In genomic region chr6:109059591-109060021, GRCh38 we compare ENCODE assay signal across 8 cellular contexts. TPM values are rescaled to one million over a fixed set of nuclear protein-coding genes. Genes with fewer than 3 reads are reported as not detected.
A peak's percentile ranks its signal among the peaks of the same experiment; 100 is the strongest.
DNase-seq lines count a peak whose midpoint lies in the region; ATAC-seq, FAIRE-seq and TF ChIP-seq lines count a peak whose summit lies in the region.

No MANE protein-coding gene starts in this region.

- POLR2A ChIA-PET in activated naive CD8-positive, alpha-beta T cell treated with anti-CD3 and anti-CD28 coated beads, Interleukin-2, amount 10 ng/mL, durations not matched to agents 7 days and 5 days (lab: Charles Lee): interaction anchor here (1.0 kb wide), 1 partner anchor 119 kb away, joined by 3 read pairs; no protein-coding TSS in a partner anchor
- POLR2A ChIA-PET in HepG2 (lab: Yijun Ruan, JAX): interaction anchor here (1.2 kb wide), 1 partner anchor 51 kb away, joined by 3 read pairs; no protein-coding TSS in a partner anchor

- H3K27ac ChIP-seq in HepG2 (ENCODE audit: extremely low read length, insufficient read depth, low read length) (no peak overlapping the region), neuronal stem cell (replicated peaks; ENCODE audit: low read length) (no peak overlapping the region), SJCRH30 (no peak overlapping the region)

- H3K4ac ChIP-seq in neuronal stem cell (ENCODE audit: low read length): no peak overlapping the region

- no peak overlapping the region for H3K9ac ChIP-seq in HepG2 (ENCODE audit: insufficient read depth, low read depth, low read length)
- no peak overlapping the region for H3K9ac ChIP-seq in neuronal stem cell (ENCODE audit: low read depth, low read length, poor library complexity)

- no peaks in the 10 kb centered on the region for H3K79me2 ChIP-seq in HepG2 (ENCODE audit: insufficient read depth, low read length)

- no peak for TF ChIP-seq CTCF in HepG2 (CRISPR knock-in tag; IDR thresholded peaks at IDR 0.05)

- H2AK5ac ChIP-seq in neuronal stem cell (ENCODE audit: low read depth, low read length): no peak overlapping the region

- TF ChIP-seq EP300 in HepG2 (IDR thresholded peaks at IDR 0.05; ENCODE audit: low read depth in 2 of 2, low read length in 2 of 2) (no peak), HepG2 (CRISPR knock-in tag; IDR thresholded peaks at IDR 0.05; ENCODE audit: borderline replicate concordance) (no peak)

- no peaks in the 10 kb centered on the region for H3K36me3 ChIP-seq in HepG2 (replicated peaks in 1 of 2; ENCODE audit: control insufficient read depth in 1 of 2, insufficient read depth in 2 of 2, low read length in 2 of 2)
- H3K36me3 ChIP-seq in neuronal stem cell (replicated peaks in 1 of 2; ENCODE audit: control insufficient read depth in 2 of 2, insufficient read depth in 2 of 2, low read length in 2 of 2): no peaks in the 10 kb centered on the region
- H3K36me3 ChIP-seq in SJCRH30: no peaks in the 10 kb centered on the region

- in situ Hi-C loops in ACHN (cut with HindIII; ENCODE audit: low pct_ligation_motif_present, low pct_unique_long_range_greater_than_20kb, low sequenced_read_pairs): no loop called here
- in situ Hi-C loops in HepG2 (cut with HindIII; ENCODE audit: extremely low pct_ligation_motif_present, low pct_unique_long_range_greater_than_20kb): no loop called here

- no peak for FAIRE-seq in HepG2 (lab: Jason Lieb, UNC)

- H3K27me3 Mint-ChIP-seq in activated naive CD8-positive, alpha-beta T cell treated with anti-CD3 and anti-CD28 coated beads, Interleukin-2, amount 10 ng/mL, durations not matched to agents 7 days and 5 days: peaks cover 2% of the 10 kb centered on the region

- peak; percentile 25 for DNase-seq in ACHN
- DNase-seq in HCEC 1CT: peak; percentile 19
- DNase-seq in activated naive CD8-positive, alpha-beta T cell treated with anti-CD3 and anti-CD28 coated beads, Interleukin-2, amount 10 ng/mL, durations not matched to agents 7 days and 5 days: no peak
- no peak for DNase-seq in HepG2 (ENCODE audit: low spot score)
- no peak for DNase-seq in occipital lobe (lab: John Stamatoyannopoulos, UW)
- no peak for DNase-seq in neuronal stem cell (ENCODE audit: low spot score)
- no peak for DNase-seq in SJCRH30

- H3K9me3 Mint-ChIP-seq in activated naive CD8-positive, alpha-beta T cell treated with anti-CD3 and anti-CD28 coated beads, Interleukin-2, amount 10 ng/mL, durations not matched to agents 7 days and 5 days: no peaks in the 10 kb centered on the region

- peak overlapping the region; percentile 65 for H3K4me3 Mint-ChIP-seq in activated naive CD8-positive, alpha-beta T cell treated with anti-CD3 and anti-CD28 coated beads, Interleukin-2, amount 10 ng/mL, durations not matched to agents 7 days and 5 days

- H3K4me1 ChIP-seq in HepG2 (ENCODE audit: insufficient read depth, low read length) (peaks cover 16% of the 10 kb centered on the region), neuronal stem cell (ENCODE audit: control insufficient read depth in 2 of 2, insufficient read depth in 1 of 2, low read depth in 1 of 2, low read length in 2 of 2) (peaks cover 0 to 13% of the 10 kb centered on the region in 2 donors), SJCRH30 (no peaks in the 10 kb centered on the region)

- BruUV-seq in HepG2 (replicated peaks; lab: Mats Ljungman, UMichigan): no TSS peak

- peak overlapping the region; percentile 73 for H3K27ac Mint-ChIP-seq in activated naive CD8-positive, alpha-beta T cell treated with anti-CD3 and anti-CD28 coated beads, Interleukin-2, amount 10 ng/mL, durations not matched to agents 7 days and 5 days

- no peak overlapping the region for H2BK15ac ChIP-seq in neuronal stem cell (ENCODE audit: low read length)

- H3K27me3 ChIP-seq in HepG2 (ENCODE audit: control insufficient read depth in 1 of 2, insufficient read depth in 2 of 2, low read length in 2 of 2) (no peaks in the 10 kb centered on the region), neuronal stem cell (ENCODE audit: control insufficient read depth in 3 of 3, insufficient read depth in 3 of 3, low read depth in 1 of 3, low read length in 3 of 3) (no peaks in the 10 kb centered on the region), SJCRH30 (no peaks in the 10 kb centered on the region)

- peaks cover 31% of the 10 kb centered on the region for H3K4me1 Mint-ChIP-seq in activated naive CD8-positive, alpha-beta T cell treated with anti-CD3 and anti-CD28 coated beads, Interleukin-2, amount 10 ng/mL, durations not matched to agents 7 days and 5 days

- H3K4me3 ChIP-seq in HepG2 (replicated peaks in 1 of 3; ENCODE audit: insufficient read depth in 1 of 3, low read depth in 2 of 3, low read length in 3 of 3) (no peak overlapping the region), neuronal stem cell (ENCODE audit: low read length in 2 of 2) (no peak overlapping the region), SJCRH30 (no peak overlapping the region)

- H3K4me2 ChIP-seq in HepG2 (ENCODE audit: low read depth, low read length) (peak overlapping the region; percentile 19; the same call in 1 of the 2 replicates), neuronal stem cell (ENCODE audit: insufficient read depth, low read length, poor library complexity, severe bottlenecking) (no peak overlapping the region)

- H3K9me3 ChIP-seq in HepG2 (ENCODE audit: low read length) (no peaks in the 10 kb centered on the region), neuronal stem cell (replicated peaks in 1 of 2; ENCODE audit: control insufficient read depth in 2 of 2, insufficient read depth in 1 of 2, low read depth in 1 of 2, low read length in 2 of 2) (no peaks in the 10 kb centered on the region), SJCRH30 (replicated peaks) (no peaks in the 10 kb centered on the region; the same call in 1 of the 2 replicates)

- CTCF ChIA-PET in HepG2 (lab: Yijun Ruan, JAX; ENCODE audit: low intra/inter-chr PET ratio, low total read pairs): no interaction called here

- no peak overlapping the region for H2BK120ac ChIP-seq in neuronal stem cell (ENCODE audit: low read depth, low read length)

- WGBS in HepG2 (ENCODE audit: low lambda C conversion rate): 79% methylated on average over 4 of the region's 4 CpGs
- no CpG with 5 or more reads among the region's 4 CpGs for WGBS in neuronal stem cell (ENCODE audit: extremely low coverage in 2 of 2, insufficient read length in 2 of 2, insufficient replicate concordance in 1 of 2), 2 donors

- no peak overlapping the region for H3K14ac ChIP-seq in neuronal stem cell (ENCODE audit: low read length)

- H2BK5ac ChIP-seq in neuronal stem cell (ENCODE audit: low read length): no peak overlapping the region

- no peak overlapping the region for H4K91ac ChIP-seq in neuronal stem cell (ENCODE audit: low read depth, low read length, poor library complexity)

- H2AFZ ChIP-seq in HepG2 (ENCODE audit: low read length): no peak overlapping the region
- no peak overlapping the region for H2AFZ ChIP-seq in neuronal stem cell (ENCODE audit: low read length)

- no peaks in the 10 kb centered on the region for H4K20me1 ChIP-seq in HepG2 (ENCODE audit: insufficient read depth, low read length)

- H2BK12ac ChIP-seq in neuronal stem cell (ENCODE audit: low read length): no peak overlapping the region

- TF ChIP-seq POLR2A in HepG2 (IDR thresholded peaks at IDR 0.05; ENCODE audit: insufficient read depth in 1 of 2, low read depth in 2 of 2, low read length in 2 of 2): no peak

- intact Hi-C loops in HepG2 (cut with micrococcal nuclease; ENCODE audit: unreplicated experiment): loop anchor here (1.0 kb wide), 1 partner anchor 9 kb away; no protein-coding TSS in a partner anchor

- TF ChIP-seq RAD21 in HepG2 (CRISPR knock-in tag; IDR thresholded peaks at IDR 0.05): no peak

- no peak overlapping the region for H4K8ac ChIP-seq in neuronal stem cell (ENCODE audit: low read depth, low read length)

- peak; percentile 97 for ATAC-seq in activated naive CD8-positive, alpha-beta T cell treated with anti-CD3 and anti-CD28 coated beads, Interleukin-2, amount 10 ng/mL, durations not matched to agents 7 days and 5 days (ENCODE audit: low read depth)
- ATAC-seq in HepG2: no peak
- no peak for ATAC-seq in HG03135 (IDR thresholded peaks at IDR 0.05; ENCODE audit: unreplicated experiment)

- no peak overlapping the region for H3K18ac ChIP-seq in neuronal stem cell (ENCODE audit: low read length)

- no peaks in the 10 kb centered on the region for H3K79me1 ChIP-seq in neuronal stem cell (ENCODE audit: low read depth, low read length)

- no peaks in the 10 kb centered on the region for H3K36me3 Mint-ChIP-seq in activated naive CD8-positive, alpha-beta T cell treated with anti-CD3 and anti-CD28 coated beads, Interleukin-2, amount 10 ng/mL, durations not matched to agents 7 days and 5 days

- no peak overlapping the region for H3K23ac ChIP-seq in neuronal stem cell (ENCODE audit: low read depth, low read length, poor library complexity)

RNA-seq across cellular contexts. Expression of gene SESN1, which starts 35.0 kb away (rescaled TPM):
- 10 to 100 TPM; 43.0 to 48.4 TPM for total RNA-seq in activated naive CD8-positive, alpha-beta T cell treated with anti-CD3 and anti-CD28 coated beads, Interleukin-2, amount 10 ng/mL, durations not matched to agents 7 days and 5 days
- total RNA-seq in HepG2 (2016; rRNA removed; fragmentation: Illumina TruSeq; extraction: Trizol) (44.7 and 52.1 TPM in 2 replicates), occipital lobe (38.8 TPM)
- 5.9 and 6.4 TPM in 2 replicates for total RNA-seq in HepG2 (2016; cell fraction: cytosol; rRNA removed; fragmentation: Illumina TruSeq; extraction: Trizol; ENCODE audit: low read depth)
- 44.0 and 53.7 TPM in 2 replicates for total RNA-seq in HepG2 (2016; cell fraction: insoluble cytoplasmic fraction; rRNA removed; fragmentation: Illumina TruSeq; extraction: Trizol)
- 18.5 and 19.2 TPM in 2 replicates for total RNA-seq in HepG2 (2016; cell fraction: membrane; rRNA removed; fragmentation: Illumina TruSeq; extraction: Trizol)
- total RNA-seq in HepG2 (2016; cell fraction: nucleus; rRNA removed; fragmentation: Illumina TruSeq; extraction: Trizol): 41.0 and 44.1 TPM in 2 replicates
- 20.6 and 24.9 TPM in 2 replicates for polyA plus RNA-seq in HepG2 (2011; rRNA removed)
- 8.7 and 12.4 TPM in 2 replicates for polyA plus RNA-seq in HepG2 (2011; cell fraction: cytosol; rRNA removed)
- 18.6 and 19.8 TPM in 2 replicates for polyA plus RNA-seq in HepG2 (2011; cell fraction: nucleus; rRNA removed)
- polyA plus RNA-seq in HepG2 (2012): 16.9 and 20.3 TPM in 2 replicates
- 3.6 TPM in 2 replicates for polyA plus RNA-seq in HepG2 (2016; cell fraction: cytosol; fragmentation: Illumina TruSeq; extraction: Trizol; ENCODE audit: low read depth)
- polyA plus RNA-seq in HepG2 (2016; cell fraction: insoluble cytoplasmic fraction; fragmentation: Illumina TruSeq; extraction: Trizol; ENCODE audit: low read depth): 46.8 and 47.5 TPM in 2 replicates
- polyA plus RNA-seq in HepG2 (2016; cell fraction: membrane; fragmentation: Illumina TruSeq; extraction: Trizol; ENCODE audit: low read depth): 9.9 and 10.9 TPM in 2 replicates
- polyA plus RNA-seq in HepG2 (2016; cell fraction: nucleus; fragmentation: Illumina TruSeq; extraction: Trizol; ENCODE audit: insufficient read depth, low read depth): 40.6 and 43.2 TPM in 2 replicates
- polyA minus RNA-seq in HepG2 (2011; rRNA and poly(A)+ RNA removed; ENCODE audit: low replicate concordance): 15.1 and 39.9 TPM in 2 replicates
- 14.2 and 14.6 TPM in 2 replicates for polyA minus RNA-seq in HepG2 (2011; cell fraction: cytosol; rRNA and poly(A)+ RNA removed)
- 66.0 and 72.1 TPM in 2 replicates for polyA minus RNA-seq in HepG2 (2011; cell fraction: nucleus; rRNA and poly(A)+ RNA removed)
- polyA plus RNA-seq in neuronal stem cell (2013, experiment 1 of 2): 22.1 TPM
- 22.7 TPM for polyA plus RNA-seq in neuronal stem cell (2013, experiment 2 of 2)
- total RNA-seq in SJCRH30 (2014; rRNA removed; shearing (Covaris generic)): 19.7 and 23.7 TPM in 2 replicates

RNA-seq across cellular contexts. Expression of gene CEP57L1, which starts 35.7 kb away (rescaled TPM):
- 10 to 100 TPM; 20.5 to 22.6 TPM for total RNA-seq in activated naive CD8-positive, alpha-beta T cell treated with anti-CD3 and anti-CD28 coated beads, Interleukin-2, amount 10 ng/mL, durations not matched to agents 7 days and 5 days
- total RNA-seq in HepG2 (2016; rRNA removed; fragmentation: Illumina TruSeq; extraction: Trizol) (15.5 and 20.7 TPM in 2 replicates), occipital lobe (92.6 TPM)
- 20.5 and 21.1 TPM in 2 replicates for total RNA-seq in HepG2 (2016; cell fraction: cytosol; rRNA removed; fragmentation: Illumina TruSeq; extraction: Trizol; ENCODE audit: low read depth)
- 16.4 and 22.3 TPM in 2 replicates for total RNA-seq in HepG2 (2016; cell fraction: insoluble cytoplasmic fraction; rRNA removed; fragmentation: Illumina TruSeq; extraction: Trizol)
- total RNA-seq in HepG2 (2016; cell fraction: membrane; rRNA removed; fragmentation: Illumina TruSeq; extraction: Trizol): 12.0 and 13.3 TPM in 2 replicates
- 12.7 and 13.1 TPM in 2 replicates for total RNA-seq in HepG2 (2016; cell fraction: nucleus; rRNA removed; fragmentation: Illumina TruSeq; extraction: Trizol)
- polyA plus RNA-seq in HepG2 (2011; rRNA removed): 5.5 and 7.7 TPM in 2 replicates
- 2.6 TPM in 2 replicates for polyA plus RNA-seq in HepG2 (2011; cell fraction: cytosol; rRNA removed)
- polyA plus RNA-seq in HepG2 (2011; cell fraction: nucleus; rRNA removed): 3.6 and 5.3 TPM in 2 replicates
- 3.4 and 6.8 TPM in 2 replicates for polyA plus RNA-seq in HepG2 (2012)
- 1.7 and 3.0 TPM in 2 replicates for polyA plus RNA-seq in HepG2 (2016; cell fraction: cytosol; fragmentation: Illumina TruSeq; extraction: Trizol; ENCODE audit: low read depth)
- 15.9 and 16.9 TPM in 2 replicates for polyA plus RNA-seq in HepG2 (2016; cell fraction: insoluble cytoplasmic fraction; fragmentation: Illumina TruSeq; extraction: Trizol; ENCODE audit: low read depth)
- 4.1 and 4.6 TPM in 2 replicates for polyA plus RNA-seq in HepG2 (2016; cell fraction: membrane; fragmentation: Illumina TruSeq; extraction: Trizol; ENCODE audit: low read depth)
- 9.7 and 9.9 TPM in 2 replicates for polyA plus RNA-seq in HepG2 (2016; cell fraction: nucleus; fragmentation: Illumina TruSeq; extraction: Trizol; ENCODE audit: insufficient read depth, low read depth)
- polyA minus RNA-seq in HepG2 (2011; rRNA and poly(A)+ RNA removed; ENCODE audit: low replicate concordance): 3.1 and 14.4 TPM in 2 replicates
- 6.2 and 6.4 TPM in 2 replicates for polyA minus RNA-seq in HepG2 (2011; cell fraction: cytosol; rRNA and poly(A)+ RNA removed)
- 15.9 and 20.3 TPM in 2 replicates for polyA minus RNA-seq in HepG2 (2011; cell fraction: nucleus; rRNA and poly(A)+ RNA removed)
- polyA plus RNA-seq in neuronal stem cell (2013, experiment 1 of 2): 26.2 TPM
- 28.5 TPM for polyA plus RNA-seq in neuronal stem cell (2013, experiment 2 of 2)
- 28.1 and 29.4 TPM in 2 replicates for total RNA-seq in SJCRH30 (2014; rRNA removed; shearing (Covaris generic))

Comparison
In these comparisons a context has a peak if more than half of its experiments do, and no peak if none do; other contexts are left out.
1. DNase-seq: peak in ACHN (single experiment) and HCEC 1CT (single experiment); none in activated naive CD8-positive, alpha-beta T cell treated with anti-CD3 and anti-CD28 coated beads, Interleukin-2, amount 10 ng/mL, durations not matched to agents 7 days and 5 days (single experiment), HepG2 (single experiment), occipital lobe (single experiment), neuronal stem cell (single experiment) and SJCRH30 (0 of 2).